Comparison of ENCODE assay signal across 10 cellular contexts in genomic region chr6:166456360-166457156, GRCh38.
DNase-seq lines count a peak whose midpoint lies in the region; ATAC-seq, FAIRE-seq and TF ChIP-seq lines count a peak whose summit lies in the region.
"Had no signal": no experiment of that assay in that cellular context is flagged by ENCODE, and none has a peak within 500 bp of the region (broad histone marks: within the 10 kb centered on the region; RNA-seq: fewer than 3 reads in every experiment).

No MANE protein-coding gene starts in this region.

- WGBS in IMR-90 (ENCODE audit: extremely low coverage in 2 of 2, insufficient read length in 1 of 2), 2 experiments, result no CpG with 5 or more reads among the region's 6 CpGs
- 2% methylated on average over 6 of the region's 6 CpGs for WGBS in K562 (ENCODE audit: insufficient coverage, low coverage, missing lambda C conversion rate)

- no peak overlapping the region for H2BK15ac ChIP-seq in IMR-90 (ENCODE audit: low read depth, low read length)

- H3K36me3 Mint-ChIP-seq in neural crest cell (ENCODE audit: low read depth), result peaks cover 46% of the 10 kb centered on the region
- H3K36me3 Mint-ChIP-seq in activated T-cell treated with anti-CD3 and anti-CD28 coated beads, Interleukin-2, amount 50 U/mL, for 4 hours (ENCODE audit: insufficient read depth), result peaks cover 6% of the 10 kb centered on the region
- H3K36me3 Mint-ChIP-seq in stimulated activated effector memory CD8-positive, alpha-beta T cell treated with anti-CD3 and anti-CD28 coated beads, Interleukin-12 subunit alpha, Interleukin-12 subunit beta, amount 100 ng/mL, for 72 hours, result no peaks in the 10 kb centered on the region

- H3K36me3 ChIP-seq in IMR-90 (ENCODE audit: control insufficient read depth, insufficient read depth, low read length), result peaks cover 29% of the 10 kb centered on the region
- H3K36me3 ChIP-seq in K562 (ENCODE audit: control insufficient read depth, insufficient read depth, low read length), result no peaks in the 10 kb centered on the region

- H4K20me1 ChIP-seq in IMR-90 (ENCODE audit: insufficient read depth, low read length) (no peaks in the 10 kb centered on the region), K562 (replicated peaks; ENCODE audit: control insufficient read depth, insufficient read depth, low read length) (no peaks in the 10 kb centered on the region)

- no peaks in the 10 kb centered on the region for H3K79me2 ChIP-seq in K562 (ENCODE audit: control insufficient read depth, insufficient read depth, low read length)

- TF ChIP-seq POLR2A in IMR-90 (IDR thresholded peaks at IDR 0.05; ENCODE audit: low read depth, low read length), result no peak
- TF ChIP-seq POLR2A in K562 (conservative IDR thresholded peaks at IDR 0.05), result no peak

- FAIRE-seq in K562 (lab: Jason Lieb, UNC), result peak; percentile 66
- FAIRE-seq: frontal cortex had no signal

- no peaks in the 10 kb centered on the region for H3K27me3 Mint-ChIP-seq in neural crest cell (ENCODE audit: low read depth)
- H3K27me3 Mint-ChIP-seq in activated T-cell treated with anti-CD3 and anti-CD28 coated beads, Interleukin-2, amount 50 U/mL, for 4 hours (ENCODE audit: low read depth), result no peaks in the 10 kb centered on the region
- H3K27me3 Mint-ChIP-seq: activated B cell treated with CpG ODN at 0.5 μM for 24 hours had no signal

- H3K4me1 Mint-ChIP-seq in neural crest cell, result no peaks in the 10 kb centered on the region
- H3K4me1 Mint-ChIP-seq in activated T-cell treated with anti-CD3 and anti-CD28 coated beads, Interleukin-2, amount 50 U/mL, for 4 hours (ENCODE audit: low read depth), result no peaks in the 10 kb centered on the region
- no peaks in the 10 kb centered on the region for H3K4me1 Mint-ChIP-seq in stimulated activated effector memory CD8-positive, alpha-beta T cell treated with anti-CD3 and anti-CD28 coated beads, Interleukin-12 subunit alpha, Interleukin-12 subunit beta, amount 100 ng/mL, for 72 hours

- no peak overlapping the region for H2AK9ac ChIP-seq in IMR-90 (replicated peaks; ENCODE audit: low read depth, low read length, poor library complexity)

- H3K4me3 Mint-ChIP-seq in neural crest cell, result no peak overlapping the region
- H3K4me3 Mint-ChIP-seq in activated T-cell treated with anti-CD3 and anti-CD28 coated beads, Interleukin-2, amount 50 U/mL, for 4 hours, result no peak overlapping the region
- H3K4me3 Mint-ChIP-seq in stimulated activated effector memory CD8-positive, alpha-beta T cell treated with anti-CD3 and anti-CD28 coated beads, Interleukin-12 subunit alpha, Interleukin-12 subunit beta, amount 100 ng/mL, for 72 hours, result no peak overlapping the region
- H3K4me3 Mint-ChIP-seq: activated B cell treated with CpG ODN at 0.5 μM for 24 hours had no signal

- H2BK120ac ChIP-seq in IMR-90 (ENCODE audit: low read depth, low read length), result no peak overlapping the region

- H4K5ac ChIP-seq in IMR-90 (ENCODE audit: low read depth, low read length), result no peak overlapping the region

- H3K18ac ChIP-seq in IMR-90 (ENCODE audit: low read depth, low read length), result no peak overlapping the region

- no peak overlapping the region for H2BK5ac ChIP-seq in IMR-90 (ENCODE audit: low read depth, low read length, poor library complexity, severe bottlenecking)

- POLR2A ChIA-PET in IMR-90 (lab: Charles Lee; ENCODE audit: unreplicated experiment), result no interaction called here
- POLR2A ChIA-PET in K562 (lab: Yijun Ruan, JAX), result interaction anchor here (0.9 to 1.0 kb wide), 2 partner anchors 8 to 14 kb away, joined by 3 read pairs; no protein-coding TSS in a partner anchor

- no peaks in the 10 kb centered on the region for H3K79me1 ChIP-seq in IMR-90 (ENCODE audit: low read depth in 1 of 2, low read length in 2 of 2)

- H3K9me3 ChIP-seq in IMR-90 (ENCODE audit: control insufficient read depth, insufficient read depth, low read length) (no peaks in the 10 kb centered on the region), K562 (replicated peaks; ENCODE audit: control insufficient read depth, insufficient read depth, low read depth, low read length) (peaks cover 2% of the 10 kb centered on the region; the same call in 1 of the 2 replicates)

- no peak overlapping the region for H3K23ac ChIP-seq in IMR-90 (ENCODE audit: low read depth, low read length)

- TF ChIP-seq RAD21 in IMR-90 (IDR thresholded peaks at IDR 0.05; ENCODE audit: low read length), result peak; percentile 25; the same call in 1 of the 2 replicates
- no peak for TF ChIP-seq RAD21 in K562 (CRISPR knock-in tag; conservative IDR thresholded peaks at IDR 0.05 in 1 of 2, IDR thresholded peaks at IDR 0.05 in 1 of 2)

- H3K9ac ChIP-seq in IMR-90 (ENCODE audit: low read depth, low read length) (no peak overlapping the region), K562 (ENCODE audit: insufficient read depth in 1 of 2, low read depth in 2 of 2, low read length in 2 of 2) (no peak overlapping the region)

- no peak overlapping the region for H4K91ac ChIP-seq in IMR-90 (ENCODE audit: insufficient read depth, low read depth, low read length)

- TF ChIP-seq CTCF in GM12874 (IDR thresholded peaks at IDR 0.05; ENCODE audit: insufficient read depth, low read depth, low read length), result 0 out of 2 replicates have a peak, but pooled peaks have one; percentile 21
- TF ChIP-seq CTCF in IMR-90 (conservative IDR thresholded peaks at IDR 0.05; ENCODE audit: low read depth, low read length), result 0 out of 2 replicates have a peak, but pooled peaks have one; percentile 16
- TF ChIP-seq CTCF in K562 (IDR thresholded peaks at IDR 0.05 in 2 of 3, conservative IDR thresholded peaks at IDR 0.05 in 1 of 3; ENCODE audit: insufficient read depth in 2 of 3, low read depth in 1 of 3, low read length in 3 of 3), result no peak
- peak; percentile 30 for TF ChIP-seq CTCF in neural crest cell (conservative IDR thresholded peaks at IDR 0.05)

- H2AFZ ChIP-seq in IMR-90 (replicated peaks; ENCODE audit: low read length, poor library complexity) (no peak overlapping the region), K562 (ENCODE audit: low read depth, low read length) (no peak overlapping the region)

- CTCF ChIA-PET in IMR-90 (lab: Yijun Ruan, JAX) (no interaction called here), K562 (lab: Yijun Ruan, JAX; ENCODE audit: low intra/inter-chr PET ratio) (no interaction called here)

- intact Hi-C loops in IMR-90 (cut with micrococcal nuclease) (loop anchor here (10.0 kb wide), 1 partner anchor 538 kb away; the partner anchor contains the start of gene CEP43), K562 (cut with micrococcal nuclease) (no loop called here), Right ventricle myocardium inferior (cut with DNase I) (no loop called here)

- H2BK20ac ChIP-seq in IMR-90 (ENCODE audit: low read depth, low read length), result no peak overlapping the region

- H3K27ac Mint-ChIP-seq in neural crest cell (ENCODE audit: unreplicated experiment), result no peak overlapping the region
- no peak overlapping the region for H3K27ac Mint-ChIP-seq in stimulated activated effector memory CD8-positive, alpha-beta T cell treated with anti-CD3 and anti-CD28 coated beads, Interleukin-12 subunit alpha, Interleukin-12 subunit beta, amount 100 ng/mL, for 72 hours
- H3K27ac Mint-ChIP-seq: activated B cell treated with CpG ODN at 0.5 μM for 24 hours had no signal

- H3K4me3 ChIP-seq in IMR-90 (ENCODE audit: insufficient read depth, low read depth, low read length) (no peak overlapping the region), K562 (no peak overlapping the region)

- H3K27me3 ChIP-seq in IMR-90 (ENCODE audit: control insufficient read depth, insufficient read depth, low read length) (no peaks in the 10 kb centered on the region), K562 (ENCODE audit: control insufficient read depth in 2 of 2, insufficient read depth in 2 of 2, low read length in 2 of 2) (peaks cover 34 to 42% of the 10 kb centered on the region in 2 experiments)

- ATAC-seq in IMR-90 (ENCODE audit: low read depth) (peak; percentile 32; the same call in 1 of the 2 replicates), K562 (no peak), GM21360 (IDR thresholded peaks at IDR 0.05; ENCODE audit: unreplicated experiment) (no peak), Right ventricle myocardium inferior (no peak)
- no peak for ATAC-seq in activated T-cell treated with anti-CD3 and anti-CD28 coated beads, Interleukin-2, amount 50 U/mL, for 4 hours
- no peak for ATAC-seq in stimulated activated effector memory CD8-positive, alpha-beta T cell treated with anti-CD3 and anti-CD28 coated beads, Interleukin-12 subunit alpha, Interleukin-12 subunit beta, amount 100 ng/mL, for 72 hours

- no peak for TF ChIP-seq EP300 in K562 (IDR thresholded peaks at IDR 0.05; ENCODE audit: low read length)

- H4K8ac ChIP-seq in IMR-90 (ENCODE audit: low read depth in 2 of 2, low read length in 2 of 2), result no peak overlapping the region

- H2AK5ac ChIP-seq in IMR-90 (ENCODE audit: low read depth, low read length), result no peak overlapping the region

- H3K56ac ChIP-seq in IMR-90 (ENCODE audit: extremely low read depth, insufficient read depth, low read length), result no peak overlapping the region

- H3K4me2 ChIP-seq in IMR-90 (ENCODE audit: low read depth, low read length), result no peak overlapping the region
- no peak overlapping the region for H3K4me2 ChIP-seq in K562 (ENCODE audit: insufficient read depth, low read length)

- H3K9me3 Mint-ChIP-seq in neural crest cell, result peaks cover 11% of the 10 kb centered on the region
- H3K9me3 Mint-ChIP-seq in activated T-cell treated with anti-CD3 and anti-CD28 coated beads, Interleukin-2, amount 50 U/mL, for 4 hours, result peaks cover 8% of the 10 kb centered on the region
- H3K9me3 Mint-ChIP-seq in stimulated activated effector memory CD8-positive, alpha-beta T cell treated with anti-CD3 and anti-CD28 coated beads, Interleukin-12 subunit alpha, Interleukin-12 subunit beta, amount 100 ng/mL, for 72 hours, result peaks cover 2% of the 10 kb centered on the region

- no peak overlapping the region for H3K27ac ChIP-seq in IMR-90 (ENCODE audit: insufficient read depth, low read length)
- no peak overlapping the region for H3K27ac ChIP-seq in K562 (ENCODE audit: extremely low read depth, low read depth, low read length)

- no peak overlapping the region for H3K4ac ChIP-seq in IMR-90 (ENCODE audit: low read depth, low read length)

- dilution Hi-C loops in IMR-90 (cut with HindIII; ENCODE audit: low sequenced_read_pairs, unreplicated experiment), result no loop called here

- in situ Hi-C loops in IMR-90 (cut with MboI; ENCODE audit: low sequenced_read_pairs), result no loop called here
- in situ Hi-C loops in K562 (cut with MboI), result no loop called here

- DNase-seq in IMR-90, result peak; percentile 5
- no peak for DNase-seq in K562 (ENCODE audit: extremely low read depth in 1 of 4, low spot score in 3 of 4)
- no peak for DNase-seq in neural crest cell (ENCODE audit: low read depth, low spot score)
- no peak for DNase-seq in activated T-cell treated with anti-CD3 and anti-CD28 coated beads, Interleukin-2, amount 50 U/mL, for 4 hours
- DNase-seq in stimulated activated effector memory CD8-positive, alpha-beta T cell treated with anti-CD3 and anti-CD28 coated beads, Interleukin-12 subunit alpha, Interleukin-12 subunit beta, amount 100 ng/mL, for 72 hours (ENCODE audit: low spot score in 2 of 2), result no peak
- no peak for DNase-seq in Right ventricle myocardium inferior (ENCODE audit: missing footprints)
- DNase-seq: activated B cell treated with CpG ODN at 0.5 μM for 24 hours had no signal

- H3K9me1 ChIP-seq in IMR-90 (ENCODE audit: insufficient read depth, low read length), result no peaks in the 10 kb centered on the region
- H3K9me1 ChIP-seq in K562 (ENCODE audit: control insufficient read depth, insufficient read depth, low read length), result no peaks in the 10 kb centered on the region

- H3K4me1 ChIP-seq in IMR-90 (ENCODE audit: control insufficient read depth, insufficient read depth, low read length) (no peaks in the 10 kb centered on the region), K562 (replicated peaks in 1 of 2; ENCODE audit: control insufficient read depth in 2 of 2, insufficient read depth in 2 of 2, low read length in 2 of 2) (peaks cover 0 to 4% of the 10 kb centered on the region in 2 experiments; a peak in 1 of 5 replicates)

- BruUV-seq in IMR-90 (replicated peaks; lab: Mats Ljungman, UMichigan) (no TSS peak), K562 (replicated peaks; lab: Mats Ljungman, UMichigan) (no TSS peak)

- H3K14ac ChIP-seq in IMR-90 (replicated peaks; ENCODE audit: low read depth, low read length), result no peak overlapping the region

Comparison
In these comparisons a context has a peak if more than half of its experiments do, and no peak if none do; other contexts are left out.
1. CTCF ChIP-seq: peak in GM12874 (single experiment), IMR-90 (single experiment) and neural crest cell (single experiment); none in K562 (0 of 3).